In the genomic region with DNA sequence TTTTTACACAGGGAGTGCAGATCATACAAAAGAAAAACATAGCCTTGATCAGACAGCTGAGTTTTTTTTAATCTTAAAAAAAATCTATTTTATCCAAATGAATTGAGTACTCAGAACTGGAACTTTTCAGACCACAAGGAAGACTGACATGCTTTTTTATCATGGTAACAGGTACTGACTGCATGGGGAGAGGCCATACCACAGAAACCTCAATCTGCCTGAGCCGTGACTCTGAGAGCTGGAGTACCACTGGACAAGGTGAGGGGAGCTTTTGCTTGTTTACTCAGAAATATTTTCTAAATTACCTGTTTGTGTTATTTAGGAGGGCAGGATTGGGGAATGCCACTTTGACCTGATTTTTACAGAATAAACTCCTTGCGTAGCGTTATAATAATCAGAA, we compare ENCODE assay signal across 11 cellular contexts.
DNase-seq lines count a peak whose midpoint lies in the region; ATAC-seq, FAIRE-seq and TF ChIP-seq lines count a peak whose summit lies in the region.
"Had no signal": no experiment of that assay in that cellular context is flagged by ENCODE, and none has a peak within 500 bp of the region (broad histone marks: within the 10 kb centered on the region; RNA-seq: fewer than 3 reads in every experiment).

No MANE protein-coding gene starts in this region.

- ATAC-seq in GM21367 (IDR thresholded peaks at IDR 0.05; ENCODE audit: unreplicated experiment) (peak; percentile 47), HG02943 (IDR thresholded peaks at IDR 0.05; ENCODE audit: low read depth, unreplicated experiment) (peak; percentile 67), HG03571 (IDR thresholded peaks at IDR 0.05; ENCODE audit: unreplicated experiment) (peak; percentile 67), GM19455 (IDR thresholded peaks at IDR 0.05; ENCODE audit: unreplicated experiment) (no peak)
- ATAC-seq: psoas muscle had no signal

- peak; percentile 18 for FAIRE-seq in GM18507 (lab: Jason Lieb, UNC)

- no peak for DNase-seq in GM18507 (ENCODE audit: extremely low spot score, insufficient read length, low read depth)
- no peak for DNase-seq in middle frontal gyrus (ENCODE audit: extremely low spot score, low spot score)
- DNase-seq in AG08396 (ENCODE audit: low spot score), result no peak
- no peak for DNase-seq in GM20000 (ENCODE audit: low spot score)
- DNase-seq: brain microvascular endothelial cell; psoas muscle; stimulated activated CD4-positive, alpha-beta T cell treated with anti-CD3 and anti-CD28 coated beads, Interleukin-4, amount 100 ng/mL, for 24 hours had no signal

- no peak for TF ChIP-seq CTCF in GM20000 (IDR thresholded peaks at IDR 0.05; ENCODE audit: extremely low read depth, missing control alignments)
